ENCODE assay signal across 1 cellular context in genomic region chr1:2194898-2195673, GRCh38.
TF ChIP-seq lines count a peak whose summit lies in the region.

No MANE protein-coding gene starts in this region.

TF ChIP-seq in K562, 482 proteins besides CTCF, POLR2A, EP300 and RAD21 (continued from another document):
- 0 out of 4 replicates have a peak, but pooled peaks of 1 of the 2 experiments have one; percentile 42 for TF ChIP-seq MLLT1 (IDR thresholded peaks at IDR 0.05)
- TF ChIP-seq SMARCA4 (IDR thresholded peaks at IDR 0.05), result peak; percentile 23; the same call in 1 of the 2 replicates
- no peak for TF ChIP-seq NR4A1 (CRISPR knock-in tag; IDR thresholded peaks at IDR 0.05)
- 0 out of 2 replicates have a peak, but pooled peaks have one; percentile 54 for TF ChIP-seq NR4A1 (tag; IDR thresholded peaks at IDR 0.05)
- peak; percentile 28; the same call in 1 of the 2 replicates for TF ChIP-seq ZNF134 (CRISPR knock-in tag; conservative IDR thresholded peaks at IDR 0.05)
- TF ChIP-seq SUPT5H (IDR thresholded peaks at IDR 0.05), result peak; percentile 63
- TF ChIP-seq BRD9 (IDR thresholded peaks at IDR 0.05; ENCODE audit: low read depth, partially characterized antibody), result peak; percentile 94
- TF ChIP-seq POU5F1 (IDR thresholded peaks at IDR 0.05; ENCODE audit: borderline replicate concordance, low read depth, low read length, partially characterized antibody), result peak; percentile 3
- TF ChIP-seq SRSF1 (IDR thresholded peaks at IDR 0.05; ENCODE audit: low read depth, low read length), result no peak
- TF ChIP-seq ELF1 (tag; IDR thresholded peaks at IDR 0.05), result peak; percentile 54; the same call in 1 of the 2 replicates
- peak; percentile 56 for TF ChIP-seq ELF4 (CRISPR knock-in tag; IDR thresholded peaks at IDR 0.05)
- no peak for TF ChIP-seq HMG20B (CRISPR knock-in tag; IDR thresholded peaks at IDR 0.05)
- peak; percentile 57; the same call in 1 of the 2 replicates for TF ChIP-seq ESRRA (IDR thresholded peaks at IDR 0.05; ENCODE audit: borderline replicate concordance, low read depth)
- peak; percentile 44 for TF ChIP-seq NCOR1 (IDR thresholded peaks at IDR 0.05)
- 0 out of 2 replicates have a peak, but pooled peaks have one; percentile 20 for TF ChIP-seq HIVEP1 (CRISPR knock-in tag; IDR thresholded peaks at IDR 0.05)
- TF ChIP-seq MNT (conservative IDR thresholded peaks at IDR 0.05), result peak; percentile 80 to 84
- TF ChIP-seq XRCC5 (IDR thresholded peaks at IDR 0.05; ENCODE audit: low read depth, low read length), result peak; percentile 96
- TF ChIP-seq PHB2 (IDR thresholded peaks at IDR 0.05; ENCODE audit: low read depth), result no peak
